ENCODE assay signal across 9 cellular contexts in the genomic region with DNA sequence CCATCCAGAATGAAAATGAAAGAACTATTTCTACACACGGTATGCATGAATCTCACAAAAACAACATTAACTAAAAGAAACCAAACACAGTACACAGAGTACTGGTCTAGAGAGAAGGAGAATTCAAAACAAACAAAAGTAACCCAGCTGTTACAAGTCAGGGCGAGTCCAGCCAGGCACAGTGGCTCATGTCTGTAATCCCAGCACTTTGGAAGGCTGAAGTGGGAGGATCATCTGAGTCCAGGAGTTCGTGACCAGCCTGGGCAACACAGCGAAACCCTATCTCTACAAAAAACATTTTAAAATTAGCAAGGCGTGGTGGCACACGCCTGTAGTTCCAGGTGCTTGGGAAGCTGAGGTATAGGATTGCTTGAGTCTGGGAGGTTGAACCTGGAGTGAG. TPM values are rescaled to one million over a fixed set of nuclear protein-coding genes. Genes with fewer than 3 reads are reported as not detected.
A peak's percentile ranks its signal among the peaks of the same experiment; 100 is the strongest.
DNase-seq lines count a peak whose midpoint lies in the region; ATAC-seq and TF ChIP-seq lines count a peak whose summit lies in the region.
"Had no signal": no experiment of that assay in that cellular context is flagged by ENCODE, and none has a peak within 500 bp of the region (broad histone marks: within the 10 kb centered on the region; RNA-seq: fewer than 3 reads in every experiment).

No MANE protein-coding gene starts in this region.

- ATAC-seq in natural killer cell, result no peak
- ATAC-seq in HG02623 (IDR thresholded peaks at IDR 0.05; ENCODE audit: unreplicated experiment), result no peak

- H3K27ac ChIP-seq in C4-2B, result peak overlapping the region; percentile 85

- H3K9me3 Mint-ChIP-seq in brain, result peaks cover 0 to 8% (median 3%) of the 10 kb centered on the region in 5 experiments
- no peaks in the 10 kb centered on the region for H3K9me3 Mint-ChIP-seq in natural killer cell

- H3K27ac Mint-ChIP-seq in brain (peak overlapping the region; percentile 86 to 99 (median 98)), natural killer cell (peak overlapping the region; percentile 99 to 100)

- H3K36me3 Mint-ChIP-seq in brain (peaks cover 36% of the 10 kb centered on the region), natural killer cell (no peaks in the 10 kb centered on the region)

- intact Hi-C loops in natural killer cell (cut with micrococcal nuclease), result no loop called here

- TF ChIP-seq CTCF in C4-2B (conservative IDR thresholded peaks at IDR 0.05) (no peak), brain (conservative IDR thresholded peaks at IDR 0.05) (no peak), natural killer cell (IDR thresholded peaks at IDR 0.05) (no peak)

- peak overlapping the region; percentile 95 to 99 (median 98) for H3K4me3 Mint-ChIP-seq in brain
- peak overlapping the region; percentile 83 for H3K4me3 Mint-ChIP-seq in natural killer cell

- H3K27me3 Mint-ChIP-seq in brain (peaks cover 8% of the 10 kb centered on the region), natural killer cell (ENCODE audit: low read depth in 2 of 2) (no peaks in the 10 kb centered on the region)

- peak overlapping the region; percentile 75 for H3K4me3 ChIP-seq in Jurkat, Clone E6-1 (ENCODE audit: low read length)

- H3K4me1 Mint-ChIP-seq in brain (peaks cover 37% of the 10 kb centered on the region), natural killer cell (peaks cover 38 to 43% of the 10 kb centered on the region in 2 donors)

- DNase-seq in Jurkat, Clone E6-1 (ENCODE audit: low read depth, low spot score), result no peak
- DNase-seq in natural killer cell, result no peak
- DNase-seq in NCI-H2029 (lab: John Stamatoyannopoulos, UW), result no peak
- no peak for DNase-seq in NCI-H69 (lab: John Stamatoyannopoulos, UW)
- no peak for DNase-seq in superior temporal gyrus (ENCODE audit: extremely low spot score)
- DNase-seq: NCI-H1930 had no signal

RNA-seq across cellular contexts. Expression of a gene that starts 1.7 kb away (rescaled TPM):
- polyA plus RNA-seq in Jurkat, Clone E6-1 (2012; ENCODE audit: insufficient read depth, insufficient read length), result 154 TPM
- 99.9 TPM for polyA plus RNA-seq in brain (ENCODE audit: insufficient read depth, low read depth, low replicate concordance)
- total RNA-seq in natural killer cell, result 100 to 1,000 TPM in 2 of 3 donors, 10 to 100 TPM in 1; 84.9 to 116 (median 101) TPM

RNA-seq across cellular contexts. Expression of a gene that starts 27.6 kb away (rescaled TPM):
- 2.2 TPM for polyA plus RNA-seq in Jurkat, Clone E6-1 (2012; ENCODE audit: insufficient read depth, insufficient read length)
- 0.29 TPM for polyA plus RNA-seq in brain (ENCODE audit: insufficient read depth, low read depth, low replicate concordance)
- 1 to 10 TPM; 3.3 to 4.0 (median 3.8) TPM for total RNA-seq in natural killer cell

RNA-seq across cellular contexts. Expression of a gene that starts 34.8 kb away (rescaled TPM):
- 1.9 TPM for polyA plus RNA-seq in Jurkat, Clone E6-1 (2012; ENCODE audit: insufficient read depth, insufficient read length)
- polyA plus RNA-seq in brain (ENCODE audit: insufficient read depth, low read depth, low replicate concordance), result 12.3 TPM
- 10 to 100 TPM; 10.6 to 25.1 (median 17.3) TPM for total RNA-seq in natural killer cell
